39 cellular contexts compared by ENCODE assay signal in the genomic region with DNA sequence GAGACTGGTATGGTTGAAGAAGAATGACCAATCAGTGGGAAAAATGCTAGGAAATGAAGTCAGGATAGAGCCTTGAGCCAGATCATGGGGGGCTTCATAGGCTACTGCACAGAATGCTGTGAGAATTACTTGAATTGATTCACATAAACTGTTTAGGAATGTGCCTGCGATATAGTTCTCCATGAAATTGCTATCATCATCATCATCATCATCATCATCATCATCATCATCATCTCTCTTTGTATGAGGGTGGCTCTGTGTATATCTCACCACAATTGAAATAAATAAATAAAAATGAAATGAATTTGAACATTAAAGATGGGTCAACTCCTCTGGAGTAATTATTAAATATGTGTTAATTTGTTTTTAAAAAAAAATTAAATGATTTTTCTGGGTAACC.
"Had no signal": no experiment of that assay in that cellular context is flagged by ENCODE, and none has a peak within 500 bp of the region (broad histone marks: within the 10 kb centered on the region; RNA-seq: fewer than 3 reads in every experiment).

No MANE protein-coding gene starts in this region.

- H3K36me3 Mint-ChIP-seq: activated naive CD4-positive, alpha-beta T cell treated with anti-CD3 and anti-CD28 coated beads, Interleukin-2, amount 50 U/mL, for 72 hours; activated naive CD8-positive, alpha-beta T cell treated with anti-CD3 and anti-CD28 coated beads for 36 hours; activated naive CD8-positive, alpha-beta T cell treated with anti-CD3 and anti-CD28 coated beads, Interleukin-2, amount 10 ng/mL, durations not matched to agents 7 days and 5 days; brain had no signal

- ATAC-seq: activated naive CD4-positive, alpha-beta T cell treated with anti-CD3 and anti-CD28 coated beads, Interleukin-2, amount 50 U/mL, for 72 hours; activated naive CD8-positive, alpha-beta T cell treated with anti-CD3 and anti-CD28 coated beads, Interleukin-2, amount 50 U/mL, for 24 hours; activated T-cell treated with anti-CD3 and anti-CD28 coated beads, Interleukin-2, amount 50 U/mL, for 4 hours; activated T-cell treated with anti-CD3 and anti-CD28 coated beads, Interleukin-2, amount 50 U/mL, for 72 hours; activated T-helper 17 cell treated with anti-CD3 and anti-CD28 coated beads, Interleukin-2, amount 50 U/mL, for 72 hours; body of pancreas had no signal

- H3K9me3 Mint-ChIP-seq: activated naive CD4-positive, alpha-beta T cell treated with anti-CD3 and anti-CD28 coated beads for 36 hours; activated naive CD8-positive, alpha-beta T cell treated with anti-CD3 and anti-CD28 coated beads for 36 hours; activated T-cell treated with anti-CD3 and anti-CD28 coated beads, Interleukin-2, amount 50 U/mL, for 24 hours; activated T-cell treated with anti-CD3 and anti-CD28 coated beads, Interleukin-2, amount 50 U/mL, for 4 hours; activated T-helper 17 cell treated with anti-CD3 and anti-CD28 coated beads, Interleukin-2, amount 50 U/mL, for 72 hours had no signal

- H3K4me1 ChIP-seq: ascending aorta, breast epithelium had no signal

- H3K27ac Mint-ChIP-seq: activated naive CD4-positive, alpha-beta T cell treated with anti-CD3 and anti-CD28 coated beads for 36 hours; activated naive CD4-positive, alpha-beta T cell treated with anti-CD3 and anti-CD28 coated beads, Interleukin-2, amount 10 ng/mL, durations not matched to agents 7 days and 5 days; activated naive CD4-positive, alpha-beta T cell treated with anti-CD3 and anti-CD28 coated beads, Interleukin-2, amount 50 U/mL, for 24 hours; activated naive CD4-positive, alpha-beta T cell treated with anti-CD3 and anti-CD28 coated beads, Interleukin-2, amount 50 U/mL, for 72 hours; activated naive CD8-positive, alpha-beta T cell; activated naive CD8-positive, alpha-beta T cell treated with anti-CD3 and anti-CD28 coated beads for 36 hours; activated naive CD8-positive, alpha-beta T cell treated with anti-CD3 and anti-CD28 coated beads, Interleukin-2, amount 10 ng/mL, durations not matched to agents 7 days and 5 days; activated naive CD8-positive, alpha-beta T cell treated with anti-CD3 and anti-CD28 coated beads, Interleukin-2, amount 50 U/mL, for 24 hours; activated T-cell treated with anti-CD3 and anti-CD28 coated beads, Interleukin-2, amount 50 U/mL, for 24 hours; activated T-cell treated with anti-CD3 and anti-CD28 coated beads, Interleukin-2, amount 50 U/mL, for 72 hours; activated T-helper 17 cell treated with anti-CD3 and anti-CD28 coated beads, Interleukin-2, amount 50 U/mL, for 72 hours; activated T-helper 2 cell treated with anti-CD3 and anti-CD28 coated beads, Interferon-gamma antibody, Interleukin-2, Interleukin-4, amounts not matched to agents 10 μg/mL and 5 μg/mL and 100 μg/mL, durations not matched to agents 14 hours and 24 hours and 36 hours; brain had no signal

- H3K27me3 ChIP-seq: adrenal gland, ascending aorta, body of pancreas, brain microvascular endothelial cell, breast epithelium, cardiac muscle cell had no signal

- H3K27ac ChIP-seq: adrenal gland, ascending aorta, body of pancreas, brain microvascular endothelial cell, breast epithelium, cardiac muscle cell had no signal

- H3K4me3 Mint-ChIP-seq: activated naive CD4-positive, alpha-beta T cell treated with anti-CD3 and anti-CD28 coated beads for 36 hours; activated naive CD4-positive, alpha-beta T cell treated with anti-CD3 and anti-CD28 coated beads, Interleukin-2, amount 10 ng/mL, durations not matched to agents 7 days and 5 days; activated naive CD4-positive, alpha-beta T cell treated with anti-CD3 and anti-CD28 coated beads, Interleukin-2, amount 50 U/mL, for 24 hours; activated naive CD8-positive, alpha-beta T cell; activated naive CD8-positive, alpha-beta T cell treated with anti-CD3 and anti-CD28 coated beads for 36 hours; activated naive CD8-positive, alpha-beta T cell treated with anti-CD3 and anti-CD28 coated beads, Interleukin-2, amount 10 ng/mL, durations not matched to agents 7 days and 5 days; activated naive CD8-positive, alpha-beta T cell treated with anti-CD3 and anti-CD28 coated beads, Interleukin-2, amount 50 U/mL, for 24 hours; activated T-cell treated with anti-CD3 and anti-CD28 coated beads, Interleukin-2, amount 50 U/mL, for 24 hours; activated T-cell treated with anti-CD3 and anti-CD28 coated beads, Interleukin-2, amount 50 U/mL, for 4 hours; activated T-cell treated with anti-CD3 and anti-CD28 coated beads, Interleukin-2, amount 50 U/mL, for 72 hours; activated T-helper 17 cell treated with anti-CD3 and anti-CD28 coated beads, Interleukin-2, amount 50 U/mL, for 72 hours; brain; central memory CD8-positive, alpha-beta T cell had no signal

- H3K4me3 ChIP-seq: adrenal gland, ascending aorta, body of pancreas, breast epithelium, cardiac muscle cell had no signal

- H3K9me3 ChIP-seq: adrenal gland, ascending aorta, breast epithelium had no signal

- DNase-seq: activated effector memory CD4-positive, alpha-beta T cell treated with anti-CD3 and anti-CD28 coated beads, Interleukin-2, amount 50 U/mL, for 16 hours; activated effector memory CD4-positive, alpha-beta T cell treated with Interleukin-2 at 50 U/mL for 16 hours; activated gamma-delta T cell; activated gamma-delta T cell treated with Interleukin-2 at 50 U/mL for 16 hours; activated naive CD4-positive, alpha-beta T cell; activated naive CD4-positive, alpha-beta T cell treated with anti-CD3 and anti-CD28 coated beads for 36 hours; activated naive CD4-positive, alpha-beta T cell treated with anti-CD3 and anti-CD28 coated beads, Interleukin-2, amount 10 ng/mL, durations not matched to agents 7 days and 5 days; activated naive CD4-positive, alpha-beta T cell treated with anti-CD3 and anti-CD28 coated beads, Interleukin-2, amount 50 U/mL, for 16 hours; activated naive CD4-positive, alpha-beta T cell treated with Interleukin-2 at 50 U/mL for 16 hours; activated naive CD8-positive, alpha-beta T cell treated with anti-CD3 and anti-CD28 coated beads for 36 hours; activated naive CD8-positive, alpha-beta T cell treated with anti-CD3 and anti-CD28 coated beads, Interleukin-2, amount 10 ng/mL, durations not matched to agents 7 days and 5 days; activated naive CD8-positive, alpha-beta T cell treated with anti-CD3 and anti-CD28 coated beads, Interleukin-2, amount 50 U/mL, for 24 hours; activated T-cell treated with anti-CD3 and anti-CD28 coated beads, Interleukin-2, amount 50 U/mL, for 1 hour; activated T-cell treated with anti-CD3 and anti-CD28 coated beads, Interleukin-2, amount 50 U/mL, for 24 hours; activated T-cell treated with anti-CD3 and anti-CD28 coated beads, Interleukin-2, amount 50 U/mL, for 4 hours; activated T-cell treated with anti-CD3 and anti-CD28 coated beads, Interleukin-2, amount 50 U/mL, for 48 hours; activated T-cell treated with anti-CD3 and anti-CD28 coated beads, Interleukin-2, amount 50 U/mL, for 72 hours; adrenal gland; amniotic stem cell; amygdala; anterior cingulate cortex; aorta; body of pancreas; brain microvascular endothelial cell; caudate nucleus; central memory CD4-positive, alpha-beta T cell; cerebellar nuclear complex had no signal

- H3K36me3 ChIP-seq: adrenal gland, ascending aorta, brain microvascular endothelial cell, breast epithelium, cardiac muscle cell had no signal

- FAIRE-seq: astrocyte, bronchial epithelial cell had no signal

- H3K4me1 Mint-ChIP-seq: brain; central memory CD8-positive, alpha-beta T cell had no signal

- H3K27me3 Mint-ChIP-seq: activated naive CD4-positive, alpha-beta T cell treated with anti-CD3 and anti-CD28 coated beads, Interleukin-2, amount 50 U/mL, for 24 hours; activated naive CD8-positive, alpha-beta T cell; activated T-cell treated with anti-CD3 and anti-CD28 coated beads, Interleukin-2, amount 50 U/mL, for 24 hours; activated T-helper 17 cell treated with anti-CD3 and anti-CD28 coated beads, Interleukin-2, amount 50 U/mL, for 72 hours; brain; central memory CD8-positive, alpha-beta T cell had no signal
